In the genomic region with DNA sequence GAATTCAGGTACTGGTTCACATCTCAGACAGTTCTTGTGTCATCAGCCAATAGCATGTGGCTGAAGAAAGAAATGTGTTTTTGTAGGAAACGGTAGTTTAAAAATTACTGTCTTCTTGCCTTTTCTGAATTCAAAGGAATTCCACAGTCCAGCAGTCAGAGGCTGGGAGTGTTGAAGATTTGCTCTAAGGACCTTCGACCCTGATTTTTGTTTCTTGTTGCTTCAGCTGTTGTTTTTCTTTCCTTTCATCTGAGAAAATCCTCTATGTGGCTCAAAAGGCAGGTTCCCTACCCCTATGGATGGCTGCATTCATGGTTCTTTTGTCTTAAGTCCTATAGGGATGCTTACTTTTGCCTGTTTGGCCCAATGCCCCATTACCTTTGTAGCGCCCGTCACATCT, we compare ENCODE assay signal across 27 cellular contexts.
"Had no signal": no experiment of that assay in that cellular context is flagged by ENCODE, and none has a peak within 500 bp of the region (broad histone marks: within the 10 kb centered on the region; RNA-seq: fewer than 3 reads in every experiment).

No MANE protein-coding gene starts in this region.

- H3K27ac ChIP-seq: ascending aorta, cardiac muscle cell, KMS-11, SJSA1 had no signal

- H3K27me3 ChIP-seq: ascending aorta, cardiac muscle cell, MG63, SJSA1 had no signal

- H3K9me3 ChIP-seq: ascending aorta, MG63, SJSA1 had no signal

- DNase-seq: activated CD4-positive, alpha-beta T cell treated with anti-CD3 and anti-CD28 coated beads for 48 hours; activated CD4-positive, alpha-beta T cell treated with anti-CD3 and anti-CD28 coated beads, Interleukin-2, amount 50 U/mL, for 48 hours; activated CD8-positive, alpha-beta memory T cell treated with anti-CD3 and anti-CD28 coated beads, Interleukin-2, amount 10 ng/mL, durations not matched to agents 7 days and 5 days; activated effector memory CD4-positive, alpha-beta T cell treated with anti-CD3 and anti-CD28 coated beads, Interleukin-2, amount 50 U/mL, for 16 hours; activated naive CD4-positive, alpha-beta T cell treated with Interleukin-2 at 50 U/mL for 16 hours; activated naive CD8-positive, alpha-beta T cell treated with anti-CD3 and anti-CD28 coated beads, Interleukin-2, amount 50 U/mL, for 24 hours; activated T-cell treated with anti-CD3 and anti-CD28 coated beads, Interleukin-2, amount 50 U/mL, for 4 hours; amniotic stem cell; MG63; NCI-H1105; NCI-H1436; NCI-H1694 treated with DMSO at 0.1 percent for 48 hours; NCI-H2029 treated with DMSO at 0.1 percent for 48 hours; NCI-H345; NCI-H510A; NCI-H69; NK-92 treated with Interleukin-12 subunit alpha and Interleukin-12 subunit beta, amount 100 ng/mL, for 24 hours; OCI-M1; RPMI8226 had no signal

- H3K4me2 ChIP-seq: KMS-11 had no signal

- H3K9ac ChIP-seq: KMS-11 had no signal

- H3K36me3 ChIP-seq: ascending aorta, cardiac muscle cell, MG63, SJSA1 had no signal

- H3K4me3 ChIP-seq: ascending aorta, cardiac muscle cell, MG63, SJSA1 had no signal

- ATAC-seq: activated CD4-positive, CD25-positive, alpha-beta regulatory T cell treated with anti-CD3 and anti-CD28 coated beads, Interleukin-2, amount 50 U/mL, for 24 hours; activated CD8-positive, alpha-beta memory T cell treated with anti-CD3 and anti-CD28 coated beads, Interleukin-2, amount 10 ng/mL, durations not matched to agents 7 days and 5 days; activated naive CD4-positive, alpha-beta T cell treated with anti-CD3 and anti-CD28 coated beads, Interleukin-2, amount 50 U/mL, for 72 hours; activated naive CD8-positive, alpha-beta T cell treated with anti-CD3 and anti-CD28 coated beads, Interleukin-2, amount 50 U/mL, for 24 hours; activated T-cell treated with anti-CD3 and anti-CD28 coated beads, Interleukin-2, amount 50 U/mL, for 4 hours; Panc1; Right ventricle myocardium inferior had no signal

- H3K4me1 ChIP-seq: ascending aorta, SJSA1 had no signal
